ENCODE assay signal across 9 cellular contexts in the genomic region with DNA sequence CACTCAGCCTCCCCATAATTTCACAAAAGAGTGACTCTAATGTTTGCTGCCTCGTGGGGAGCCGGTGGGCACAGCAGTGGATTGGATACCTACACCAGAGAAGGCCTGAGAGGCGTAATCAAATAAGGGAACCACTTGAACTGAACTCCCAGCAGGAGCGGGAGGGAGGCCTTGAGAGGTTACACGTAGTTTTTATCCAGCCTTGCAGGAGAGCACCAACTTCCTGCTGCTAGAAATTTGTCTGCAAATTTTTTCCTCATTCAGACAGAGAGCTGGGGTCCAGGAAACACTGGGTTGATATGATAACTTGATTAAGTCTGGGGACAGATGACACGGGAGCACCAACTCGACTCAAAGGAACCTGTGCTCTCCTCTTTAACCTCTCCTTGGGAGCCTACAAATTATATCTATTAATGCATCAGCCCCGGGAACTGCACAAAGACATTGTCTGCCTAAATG.
DNase-seq lines count a peak whose midpoint lies in the region; ATAC-seq and TF ChIP-seq lines count a peak whose summit lies in the region.
"Had no signal": no experiment of that assay in that cellular context is flagged by ENCODE, and none has a peak within 500 bp of the region (broad histone marks: within the 10 kb centered on the region; RNA-seq: fewer than 3 reads in every experiment).

No MANE protein-coding gene starts in this region.

- H3K36me3 Mint-ChIP-seq in CD14-positive monocyte: peaks cover 0 to 14% of the 10 kb centered on the region in 2 donors
- no peaks in the 10 kb centered on the region for H3K36me3 Mint-ChIP-seq in activated CD8-positive, alpha-beta memory T cell treated with anti-CD3 and anti-CD28 coated beads, Interleukin-2, amount 10 ng/mL, durations not matched to agents 7 days and 5 days
- H3K36me3 Mint-ChIP-seq in CD4-positive, alpha-beta memory T cell: peaks cover 0 to 1% of the 10 kb centered on the region in 2 donors

- H3K9me2 ChIP-seq in OCI-LY7 (ENCODE audit: insufficient read depth, low read length): no peaks in the 10 kb centered on the region

- peak; percentile 5 for ATAC-seq in esophagus mucosa
- ATAC-seq in HG03095 (IDR thresholded peaks at IDR 0.05; ENCODE audit: unreplicated experiment): no peak
- ATAC-seq in activated CD8-positive, alpha-beta memory T cell treated with anti-CD3 and anti-CD28 coated beads, Interleukin-2, amount 10 ng/mL, durations not matched to agents 7 days and 5 days: no peak
- ATAC-seq in GM19452 (IDR thresholded peaks at IDR 0.05; ENCODE audit: unreplicated experiment): no peak
- ATAC-seq: naive thymus-derived CD8-positive, alpha-beta T cell had no signal

- H3K4me3 Mint-ChIP-seq in CD14-positive monocyte: peak overlapping the region; percentile 66 to 86
- H3K4me3 Mint-ChIP-seq in activated CD8-positive, alpha-beta memory T cell treated with anti-CD3 and anti-CD28 coated beads, Interleukin-2, amount 10 ng/mL, durations not matched to agents 7 days and 5 days: no peak overlapping the region
- no peak overlapping the region for H3K4me3 Mint-ChIP-seq in CD4-positive, alpha-beta memory T cell

- no peak overlapping the region for H3K27ac ChIP-seq in OCI-LY7 (ENCODE audit: low read depth, low read length, poor library complexity, severe bottlenecking)
- no peak overlapping the region for H3K27ac ChIP-seq in CD4-positive, alpha-beta memory T cell (ENCODE audit: low read depth, low read length)

- intact Hi-C loops in CD14-positive monocyte (cut with micrococcal nuclease): no loop called here
- intact Hi-C loops in OCI-LY7 (cut with micrococcal nuclease; ENCODE audit: unreplicated experiment): no loop called here
- intact Hi-C loops in CD4-positive, alpha-beta memory T cell (cut with micrococcal nuclease): no loop called here

- no peak for DNase-seq in CD14-positive monocyte (ENCODE audit: low spot score)
- DNase-seq in KG1 (lab: John Stamatoyannopoulos, UW): peak; percentile 63
- peak; percentile 29 for DNase-seq in OCI-LY7 (ENCODE audit: low spot score)
- no peak for DNase-seq in activated CD8-positive, alpha-beta memory T cell treated with anti-CD3 and anti-CD28 coated beads, Interleukin-2, amount 10 ng/mL, durations not matched to agents 7 days and 5 days
- DNase-seq in CD4-positive, alpha-beta memory T cell: no peak

- peaks cover 9% of the 10 kb centered on the region for H3K27me3 ChIP-seq in CD4-positive, alpha-beta memory T cell (ENCODE audit: insufficient read depth, low read length)

- H2AFZ ChIP-seq in OCI-LY7 (ENCODE audit: low read length): peak overlapping the region; percentile 88

- peaks cover 3% of the 10 kb centered on the region for H3K4me1 ChIP-seq in OCI-LY7 (ENCODE audit: insufficient read depth, low read length, poor library complexity, severe bottlenecking)
- H3K4me1 ChIP-seq in CD4-positive, alpha-beta memory T cell (ENCODE audit: insufficient read depth, low read length): no peaks in the 10 kb centered on the region

- POLR2A ChIA-PET in OCI-LY7 (lab: Charles Lee): no interaction called here
- POLR2A ChIA-PET in CD4-positive, alpha-beta memory T cell (lab: Charles Lee; ENCODE audit: partially characterized antibody): no interaction called here

- H3K4me3 ChIP-seq in OCI-LY7 (ENCODE audit: low read depth, low read length, poor library complexity, severe bottlenecking): no peak overlapping the region
- H3K4me3 ChIP-seq in CD4-positive, alpha-beta memory T cell (ENCODE audit: low read length in 2 of 2): no peak overlapping the region

- TF ChIP-seq CTCF in CD14-positive monocyte (IDR thresholded peaks at IDR 0.05) (no peak), OCI-LY7 (conservative IDR thresholded peaks at IDR 0.05; ENCODE audit: low read length) (no peak)

- no peak overlapping the region for H3K27ac Mint-ChIP-seq in CD14-positive monocyte
- no peak overlapping the region for H3K27ac Mint-ChIP-seq in activated CD8-positive, alpha-beta memory T cell treated with anti-CD3 and anti-CD28 coated beads, Interleukin-2, amount 10 ng/mL, durations not matched to agents 7 days and 5 days
- no peak overlapping the region for H3K27ac Mint-ChIP-seq in CD4-positive, alpha-beta memory T cell
- H3K27ac Mint-ChIP-seq: naive thymus-derived CD8-positive, alpha-beta T cell had no signal

- BruUV-seq in OCI-LY7 (replicated peaks; lab: Mats Ljungman, UMichigan): no TSS peak

- no peaks in the 10 kb centered on the region for H3K9me3 ChIP-seq in OCI-LY7 (ENCODE audit: low read length)
- H3K9me3 ChIP-seq in CD4-positive, alpha-beta memory T cell (ENCODE audit: control insufficient read depth in 1 of 2, low read length in 2 of 2): no peaks in the 10 kb centered on the region

- no peaks in the 10 kb centered on the region for H3K36me3 ChIP-seq in OCI-LY7 (ENCODE audit: insufficient read depth, low read length)
- no peaks in the 10 kb centered on the region for H3K36me3 ChIP-seq in CD4-positive, alpha-beta memory T cell (ENCODE audit: insufficient read depth, low read length)

- peak overlapping the region; percentile 19; the same call in 1 of the 2 replicates for H3K4me2 ChIP-seq in OCI-LY7 (ENCODE audit: low read length)

- no peaks in the 10 kb centered on the region for H4K20me1 ChIP-seq in OCI-LY7 (ENCODE audit: insufficient read depth, low read length)

- peaks cover 0 to 14% (median 6%) of the 10 kb centered on the region in 7 donors for H3K9me3 Mint-ChIP-seq in CD14-positive monocyte
- no peaks in the 10 kb centered on the region for H3K9me3 Mint-ChIP-seq in activated CD8-positive, alpha-beta memory T cell treated with anti-CD3 and anti-CD28 coated beads, Interleukin-2, amount 10 ng/mL, durations not matched to agents 7 days and 5 days (ENCODE audit: low read depth)
- H3K9me3 Mint-ChIP-seq in CD4-positive, alpha-beta memory T cell: peaks cover 0 to 3% (median 0%) of the 10 kb centered on the region in 8 donors
- H3K9me3 Mint-ChIP-seq: naive thymus-derived CD8-positive, alpha-beta T cell had no signal

- H3K79me2 ChIP-seq in OCI-LY7 (ENCODE audit: insufficient read depth, low read depth, low read length): no peaks in the 10 kb centered on the region

- peaks cover 33 to 55% (median 48%) of the 10 kb centered on the region in 3 donors for H3K27me3 Mint-ChIP-seq in CD14-positive monocyte (ENCODE audit: low read depth in 3 of 3)
- H3K27me3 Mint-ChIP-seq in activated CD8-positive, alpha-beta memory T cell treated with anti-CD3 and anti-CD28 coated beads, Interleukin-2, amount 10 ng/mL, durations not matched to agents 7 days and 5 days: peaks cover 55% of the 10 kb centered on the region
- peaks cover 26 to 35% of the 10 kb centered on the region in 2 donors for H3K27me3 Mint-ChIP-seq in CD4-positive, alpha-beta memory T cell

- CTCF ChIA-PET in OCI-LY7 (lab: Charles Lee; ENCODE audit: unreplicated experiment): no interaction called here
- CTCF ChIA-PET in activated CD8-positive, alpha-beta memory T cell treated with anti-CD3 and anti-CD28 coated beads, Interleukin-2, amount 10 ng/mL, durations not matched to agents 7 days and 5 days (lab: Charles Lee): no interaction called here
- CTCF ChIA-PET in CD4-positive, alpha-beta memory T cell (lab: Charles Lee; ENCODE audit: partially characterized antibody): no interaction called here

- H3K4me1 Mint-ChIP-seq in CD14-positive monocyte: peaks cover 31% of the 10 kb centered on the region
- peaks cover 7% of the 10 kb centered on the region for H3K4me1 Mint-ChIP-seq in activated CD8-positive, alpha-beta memory T cell treated with anti-CD3 and anti-CD28 coated beads, Interleukin-2, amount 10 ng/mL, durations not matched to agents 7 days and 5 days
- peaks cover 5 to 13% (median 7%) of the 10 kb centered on the region in 4 donors for H3K4me1 Mint-ChIP-seq in CD4-positive, alpha-beta memory T cell

Comparison
In these comparisons a context has a peak if more than half of its experiments do, and no peak if none do; other contexts are left out.
1. DNase-seq: peak in KG1 (single experiment) and OCI-LY7 (single experiment); none in CD14-positive monocyte (single experiment), activated CD8-positive, alpha-beta memory T cell treated with anti-CD3 and anti-CD28 coated beads, Interleukin-2, amount 10 ng/mL, durations not matched to agents 7 days and 5 days (single experiment) and CD4-positive, alpha-beta memory T cell (0 of 5).
2. H3K4me3 Mint-ChIP-seq: peak in CD14-positive monocyte (2 of 2); none in activated CD8-positive, alpha-beta memory T cell treated with anti-CD3 and anti-CD28 coated beads, Interleukin-2, amount 10 ng/mL, durations not matched to agents 7 days and 5 days (single experiment) and CD4-positive, alpha-beta memory T cell (0 of 8).